ENCODE assay signal across 23 cellular contexts in genomic region chr2:208565690-208566421, GRCh38.
DNase-seq lines count a peak whose midpoint lies in the region; ATAC-seq, FAIRE-seq and TF ChIP-seq lines count a peak whose summit lies in the region.
"Had no signal": no experiment of that assay in that cellular context is flagged by ENCODE, and none has a peak within 500 bp of the region (broad histone marks: within the 10 kb centered on the region; RNA-seq: fewer than 3 reads in every experiment).

No MANE protein-coding gene starts in this region.

- TF ChIP-seq POLR2A in K562 (conservative IDR thresholded peaks at IDR 0.05) (no peak), vagina (IDR thresholded peaks at IDR 0.05) (no peak), GM12892 (IDR thresholded peaks at IDR 0.05; ENCODE audit: low read depth, low read length) (no peak)

- 0 out of 3 replicates have a peak, but pooled peaks cover 3% of the 10 kb centered on the region for H3K36me3 ChIP-seq in K562 (ENCODE audit: control insufficient read depth, insufficient read depth, low read length)
- H3K36me3 ChIP-seq in mucosa of descending colon (ENCODE audit: low read depth): no peaks in the 10 kb centered on the region
- no peaks in the 10 kb centered on the region for H3K36me3 ChIP-seq in vagina
- H3K36me3 ChIP-seq: BE2C; BLaER1 treated with 17β-estradiol and CSF1 and Interleukin-3, amounts not matched to agents 10 nM and 100 nM had no signal

- no peaks in the 10 kb centered on the region for H3K9me1 ChIP-seq in K562 (ENCODE audit: control insufficient read depth, insufficient read depth, low read length)

- TF ChIP-seq EP300 in K562 (IDR thresholded peaks at IDR 0.05; ENCODE audit: low read length): peak; percentile 85

- intact Hi-C loops in K562 (cut with micrococcal nuclease) (no loop called here), mucosa of descending colon (cut with DNase I, micrococcal nuclease) (no loop called here), vagina (cut with DNase I) (no loop called here)

- no peak for TF ChIP-seq RAD21 in K562 (CRISPR knock-in tag; conservative IDR thresholded peaks at IDR 0.05 in 1 of 2, IDR thresholded peaks at IDR 0.05 in 1 of 2)

- WGBS in K562 (ENCODE audit: insufficient coverage, low coverage, missing lambda C conversion rate): 61% methylated on average over 8 of the region's 8 CpGs

- POLR2A ChIA-PET in K562 (lab: Yijun Ruan, JAX): interaction anchor here (0.6 kb wide), 1 partner anchor 1621 kb away, joined by 3 read pairs; no protein-coding TSS in a partner anchor

- H3K27ac ChIP-seq in K562 (ENCODE audit: extremely low read depth, low read depth, low read length): no peak overlapping the region
- no peak overlapping the region for H3K27ac ChIP-seq in vagina
- H3K27ac ChIP-seq: BLaER1 treated with 17β-estradiol and CSF1 and Interleukin-3, amounts not matched to agents 10 nM and 100 nM; GM23248 had no signal

- H3K9ac ChIP-seq in K562 (ENCODE audit: insufficient read depth in 1 of 2, low read depth in 2 of 2, low read length in 2 of 2): no peak overlapping the region
- H3K9ac ChIP-seq: BLaER1 treated with 17β-estradiol and CSF1 and Interleukin-3, amounts not matched to agents 10 nM and 100 nM; GM23248 had no signal

- FAIRE-seq in K562 (lab: Jason Lieb, UNC) (peak; percentile 37), GM12892 (lab: Jason Lieb, UNC) (no peak)
- FAIRE-seq: GM12891, H1 had no signal

- H3K4me1 ChIP-seq in K562 (replicated peaks in 1 of 2; ENCODE audit: control insufficient read depth in 2 of 2, insufficient read depth in 2 of 2, low read length in 2 of 2) (peaks cover 8 to 24% of the 10 kb centered on the region in 2 experiments; a peak in 3 of 5 replicates), mucosa of descending colon (ENCODE audit: low read depth) (no peaks in the 10 kb centered on the region), vagina (no peaks in the 10 kb centered on the region)
- H3K4me1 ChIP-seq: BE2C; BLaER1 treated with 17β-estradiol and CSF1 and Interleukin-3, amounts not matched to agents 10 nM and 100 nM had no signal

- BruUV-seq in K562 (replicated peaks; lab: Mats Ljungman, UMichigan): no TSS peak

- no peak for TF ChIP-seq CTCF in K562 (IDR thresholded peaks at IDR 0.05 in 2 of 3, conservative IDR thresholded peaks at IDR 0.05 in 1 of 3; ENCODE audit: insufficient read depth in 2 of 3, low read depth in 1 of 3, low read length in 3 of 3)
- TF ChIP-seq CTCF in mucosa of descending colon (IDR thresholded peaks at IDR 0.05): no peak
- TF ChIP-seq CTCF in vagina (IDR thresholded peaks at IDR 0.05): no peak

- DNase-seq in CMK (ENCODE audit: low read depth): peak; percentile 45
- DNase-seq in Jurkat, Clone E6-1 (ENCODE audit: low read depth, low spot score): peak; percentile 5
- peak in 1 of 4 experiments; percentile 29 for DNase-seq in K562 (ENCODE audit: extremely low read depth in 1 of 4, low spot score in 3 of 4)
- no peak for DNase-seq in mucosa of descending colon
- no peak for DNase-seq in vagina (ENCODE audit: extremely low spot score in 2 of 2)
- no peak for DNase-seq in globus pallidus (ENCODE audit: low spot score)
- DNase-seq in GM12892 (ENCODE audit: insufficient read length): no peak
- DNase-seq: AML-193; BE2C; Calu3; CD4-positive, alpha-beta T cell; CD8-positive, alpha-beta memory T cell; COR-L47; DMS53; DMS79 treated with DMSO at 0.1 percent for 48 hours; GF-D8; GM23248; H7; HCEC 1CT had no signal

- no peak overlapping the region for H3K4me3 ChIP-seq in Jurkat, Clone E6-1 (ENCODE audit: low read length)
- no peak overlapping the region for H3K4me3 ChIP-seq in K562
- no peak overlapping the region for H3K4me3 ChIP-seq in mucosa of descending colon
- no peak overlapping the region for H3K4me3 ChIP-seq in vagina
- H3K4me3 ChIP-seq: BLaER1 treated with 17β-estradiol and CSF1 and Interleukin-3, amounts not matched to agents 10 nM and 100 nM; GM23248 had no signal

- CTCF ChIA-PET in K562 (lab: Yijun Ruan, JAX; ENCODE audit: low intra/inter-chr PET ratio): no interaction called here

- ATAC-seq in K562 (no peak), mucosa of descending colon (peak; percentile 69), GM21825 (IDR thresholded peaks at IDR 0.05; ENCODE audit: unreplicated experiment) (no peak)

- no peaks in the 10 kb centered on the region for H4K20me1 ChIP-seq in K562 (replicated peaks; ENCODE audit: control insufficient read depth, insufficient read depth, low read length)
- H4K20me1 ChIP-seq: BLaER1 treated with 17β-estradiol and CSF1 and Interleukin-3, amounts not matched to agents 10 nM and 100 nM had no signal

- H3K27me3 ChIP-seq in K562 (ENCODE audit: control insufficient read depth in 2 of 2, insufficient read depth in 2 of 2, low read length in 2 of 2) (no peaks in the 10 kb centered on the region), vagina (no peaks in the 10 kb centered on the region)
- H3K27me3 ChIP-seq: BE2C; BLaER1 treated with 17β-estradiol and CSF1 and Interleukin-3, amounts not matched to agents 10 nM and 100 nM had no signal

- H3K9me3 ChIP-seq in K562 (replicated peaks; ENCODE audit: control insufficient read depth, insufficient read depth, low read depth, low read length) (peaks cover 3% of the 10 kb centered on the region; the same call in 1 of the 2 replicates), mucosa of descending colon (peaks cover 8% of the 10 kb centered on the region), vagina (no peaks in the 10 kb centered on the region)

- H3K4me2 ChIP-seq in K562 (ENCODE audit: insufficient read depth, low read length): no peak overlapping the region; the same call in 1 of the 2 replicates
- H3K4me2 ChIP-seq: BLaER1 treated with 17β-estradiol and CSF1 and Interleukin-3, amounts not matched to agents 10 nM and 100 nM had no signal

- H2AFZ ChIP-seq in K562 (ENCODE audit: low read depth, low read length): no peak overlapping the region
- H2AFZ ChIP-seq: GM23248 had no signal

- in situ Hi-C loops in K562 (cut with MboI): no loop called here

- peaks cover 5% of the 10 kb centered on the region; the same call in 2 of the 3 replicates for H3K79me2 ChIP-seq in K562 (ENCODE audit: control insufficient read depth, insufficient read depth, low read length)

TF ChIP-seq in K562, 482 proteins besides CTCF, POLR2A, EP300 and RAD21 (continues in another document):
- TF ChIP-seq NFIC (IDR thresholded peaks at IDR 0.05) (peak; percentile 24; the same call in 1 of the 2 replicates), ARID1B (IDR thresholded peaks at IDR 0.05) (peak; percentile 89), DPF2 (IDR thresholded peaks at IDR 0.05) (peak; percentile 70), LEF1 (IDR thresholded peaks at IDR 0.05) (peak; percentile 38; the same call in 1 of the 2 replicates), CREB3 (tag; conservative IDR thresholded peaks at IDR 0.05; ENCODE audit: low read depth) (no peak), HLTF (IDR thresholded peaks at IDR 0.05) (no peak), KLF16 (IDR thresholded peaks at IDR 0.05) (peak; percentile 73), RBM34 (IDR thresholded peaks at IDR 0.05; ENCODE audit: borderline replicate concordance, insufficient read depth, low read length) (no peak), RNF2 (IDR thresholded peaks at IDR 0.05) (0 out of 2 replicates have a peak, but pooled peaks have one; percentile 19), CLOCK (CRISPR knock-in tag; IDR thresholded peaks at IDR 0.05; ENCODE audit: borderline replicate concordance) (no peak), TBL1XR1 (IDR thresholded peaks at IDR 0.05; ENCODE audit: low read length in 2 of 2) (no peak), DNMT1 (IDR thresholded peaks at IDR 0.05) (no peak), CC2D1A (IDR thresholded peaks at IDR 0.05) (peak; percentile 30; the same call in 1 of the 2 replicates), CXXC5 (CRISPR knock-in tag; IDR thresholded peaks at IDR 0.05) (peak; percentile 13; the same call in 1 of the 2 replicates), ZNF133 (CRISPR knock-in tag; IDR thresholded peaks at IDR 0.05) (no peak), TRIM24 (IDR thresholded peaks at IDR 0.05) (peak in 1 of 2 experiments; percentile 56; a peak in 2 of 4 replicates), CBFA2T3 (IDR thresholded peaks at IDR 0.05) (peak; percentile 85), MTA2 (IDR thresholded peaks at IDR 0.05; ENCODE audit: low read depth) (peak; percentile 71; the same call in 1 of the 2 replicates), CBFA2T2 (conservative IDR thresholded peaks at IDR 0.05) (peak; percentile 78), CCNT2 (IDR thresholded peaks at IDR 0.05; ENCODE audit: borderline replicate concordance, extremely low read depth, insufficient read length, low read depth, low read length) (peak; percentile 35), FOXM1 (IDR thresholded peaks at IDR 0.05; ENCODE audit: low read depth) (peak; percentile 79; the same call in 1 of the 2 replicates), FOXM1 (CRISPR knock-in tag; IDR thresholded peaks at IDR 0.05; ENCODE audit: low read depth) (no peak), NCOA2 (IDR thresholded peaks at IDR 0.05; ENCODE audit: partially characterized antibody in 2 of 2) (no peak)

Comparison
In these comparisons a context has a peak if more than half of its experiments do, and no peak if none do; other contexts are left out.
1. DNase-seq: peak in CMK (single experiment) and Jurkat, Clone E6-1 (single experiment); none in mucosa of descending colon (0 of 3), vagina (0 of 2), globus pallidus (single experiment) and GM12892 (single experiment).